Comparison of ENCODE assay signal across 8 cellular contexts in genomic region chr17:1907818-1908698, GRCh38.
A peak's percentile ranks its signal among the peaks of the same experiment; 100 is the strongest.
DNase-seq lines count a peak whose midpoint lies in the region; ATAC-seq and TF ChIP-seq lines count a peak whose summit lies in the region.

No MANE protein-coding gene starts in this region.

- DNase-seq in Right ventricle myocardium superior, result no peak
- no peak for DNase-seq in cardiac septum (ENCODE audit: low spot score)
- DNase-seq in ascending aorta (ENCODE audit: low spot score in 2 of 2), result no peak
- DNase-seq in kidney tubule cell (ENCODE audit: low spot score), result peak; percentile 12
- DNase-seq in thoracic aorta (ENCODE audit: low spot score), result no peak
- no peak for DNase-seq in NCI-H1436 (lab: John Stamatoyannopoulos, UW)
- no peak for DNase-seq in pons (ENCODE audit: low spot score)
- DNase-seq in cerebellar nuclear complex (lab: John Stamatoyannopoulos, UW), result no peak

- ATAC-seq in Right ventricle myocardium superior (ENCODE audit: poor library complexity), result peak; percentile 28
- ATAC-seq in thoracic aorta (ENCODE audit: insufficient number of reproducible peaks, low FRiP score, low read depth), result no peak

- H3K36me3 ChIP-seq in ascending aorta, result no peaks in the 10 kb centered on the region
- no peaks in the 10 kb centered on the region for H3K36me3 ChIP-seq in thoracic aorta

- H3K4me3 ChIP-seq in ascending aorta (peak overlapping the region; percentile 4 to 56), thoracic aorta (peak overlapping the region; percentile 55)

- intact Hi-C loops in Right ventricle myocardium superior (cut with DNase I), result loop anchor here (2.0 kb wide), 1 partner anchor 119 kb away; no protein-coding TSS in a partner anchor
- intact Hi-C loops in cardiac septum (cut with DNase I), result loop anchor here (1.0 to 10.0 kb wide), 2 partner anchors 118 to 377 kb away; no protein-coding TSS in a partner anchor
- intact Hi-C loops in ascending aorta (cut with DNase I), result loop anchor here (1.0 to 10.0 kb wide), 3 partner anchors 118 to 337 kb away; no protein-coding TSS in a partner anchor

- peaks cover 6 to 13% of the 10 kb centered on the region in 2 donors for H3K4me1 ChIP-seq in ascending aorta
- peaks cover 14% of the 10 kb centered on the region in 2 donors for H3K4me1 ChIP-seq in thoracic aorta (ENCODE audit: control insufficient read depth in 1 of 2, low read depth in 2 of 2)

- H3K27ac ChIP-seq in ascending aorta (no peak overlapping the region), thoracic aorta (no peak overlapping the region)

- H3K27me3 ChIP-seq in ascending aorta (peaks cover 10% of the 10 kb centered on the region), thoracic aorta (replicated peaks; ENCODE audit: insufficient read depth) (no peaks in the 10 kb centered on the region)

- H3K9me3 ChIP-seq in ascending aorta, result no peaks in the 10 kb centered on the region
- no peaks in the 10 kb centered on the region for H3K9me3 ChIP-seq in thoracic aorta

- TF ChIP-seq CTCF in ascending aorta (IDR thresholded peaks at IDR 0.05), result no peak
- TF ChIP-seq CTCF in thoracic aorta (IDR thresholded peaks at IDR 0.05), result no peak
